Comparison of ENCODE assay signal across 1 cellular context in the genomic region with DNA sequence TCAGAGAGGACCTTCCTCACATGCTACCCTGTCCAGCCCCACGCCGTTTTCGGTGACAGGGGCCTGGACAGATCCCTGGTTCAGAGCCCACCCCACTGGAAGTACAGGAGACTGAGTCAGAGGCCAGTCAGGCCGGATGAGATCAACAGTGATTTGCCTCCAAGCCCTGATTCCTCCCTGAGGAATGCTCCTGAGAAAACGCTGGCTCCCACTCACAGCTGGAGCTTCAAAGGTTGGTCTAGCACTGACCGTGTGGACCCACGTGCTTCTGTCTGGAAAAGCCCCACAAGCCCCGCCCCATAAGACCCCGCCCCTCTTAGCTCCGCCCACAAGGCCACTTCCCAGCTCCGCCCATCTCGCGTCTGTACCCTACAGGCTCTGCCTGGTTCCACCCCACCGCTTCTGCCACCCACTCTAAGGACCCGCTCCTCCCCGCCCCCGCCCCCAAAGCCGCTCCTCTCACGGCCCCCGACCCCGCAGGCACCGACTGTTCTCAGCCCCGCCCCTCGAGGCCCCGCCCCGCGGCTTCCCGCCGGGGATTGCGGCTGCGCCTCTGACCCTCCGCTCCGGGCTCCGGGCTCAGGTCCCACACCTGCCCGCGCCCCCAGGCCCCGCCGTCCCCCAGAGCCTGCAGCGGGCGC.
TF ChIP-seq lines count a peak whose summit lies in the region.

No MANE protein-coding gene starts in this region.

TF ChIP-seq in SK-N-SH, 30 proteins besides CTCF, POLR2A, EP300 and RAD21 (continued from another document):
- TF ChIP-seq REST (IDR thresholded peaks at IDR 0.05; ENCODE audit: low read depth, low read length) = peak; percentile 73; the same call in 1 of the 2 replicates
- peak; percentile 24; the same call in 1 of the 2 replicates for TF ChIP-seq TCF12 (IDR thresholded peaks at IDR 0.05)
- no peak for TF ChIP-seq FOXM1 (IDR thresholded peaks at IDR 0.05; ENCODE audit: low read depth)
- peak; percentile 69; the same call in 1 of the 2 replicates for TF ChIP-seq FOSL2 (IDR thresholded peaks at IDR 0.05; ENCODE audit: borderline replicate concordance, low read depth)
- TF ChIP-seq CHD2 (IDR thresholded peaks at IDR 0.05; ENCODE audit: low read length, partially characterized antibody) = no peak
